8 cellular contexts compared by ENCODE assay signal in the genomic region with DNA sequence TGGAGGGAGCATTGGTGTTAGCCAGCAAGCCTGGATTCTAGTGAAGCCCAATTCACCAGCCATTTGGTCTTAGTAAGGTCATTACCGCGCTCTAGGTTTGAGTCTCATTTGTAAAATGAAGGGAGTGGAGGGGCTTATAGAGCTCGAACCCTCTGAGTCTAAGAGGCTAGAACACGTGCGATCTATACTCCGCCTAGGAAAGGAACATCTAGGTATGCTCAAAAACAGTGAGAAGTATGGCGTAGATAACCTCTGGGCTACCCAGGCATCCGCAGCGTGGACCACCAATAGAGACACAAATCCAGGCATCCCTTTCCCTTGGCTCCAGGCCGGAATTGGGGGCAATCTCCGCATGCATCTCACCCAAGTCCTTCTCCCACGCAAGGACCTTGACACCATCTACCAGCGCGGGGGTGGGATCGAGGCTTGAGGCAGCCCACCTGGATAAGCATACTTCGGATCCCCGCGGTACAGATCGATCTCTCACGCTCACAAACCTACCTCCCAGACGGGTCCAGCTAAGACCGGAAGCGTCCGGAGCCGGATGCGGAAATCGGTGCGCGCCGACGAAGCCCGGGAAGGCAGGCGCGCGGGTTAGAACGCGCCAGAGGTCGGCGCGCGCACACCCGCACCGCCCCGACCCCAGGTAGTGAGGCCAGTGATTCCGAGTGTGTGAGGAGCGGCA. TPM values are rescaled to one million over a fixed set of nuclear protein-coding genes. Genes with fewer than 3 reads are reported as not detected.
DNase-seq lines count a peak whose midpoint lies in the region; ATAC-seq and TF ChIP-seq lines count a peak whose summit lies in the region.

A gene (plus strand): TSS at position 556 of the 685 bp plus-strand sequence. CDS start 636 bp downstream, outside the sequence.

- H3K4me1 Mint-ChIP-seq in osteocyte (ENCODE audit: unreplicated experiment) = peaks cover 13% of the 10 kb centered on the region

- H3K9me3 ChIP-seq in RWPE2 (ENCODE audit: severe bottlenecking) (no peaks in the 10 kb centered on the region), uterus (no peaks in the 10 kb centered on the region)

- intact Hi-C loops in head of caudate nucleus (cut with DNase I) (loop anchor here (5.0 kb wide), 1 partner anchor 41 kb away; no protein-coding TSS in a partner anchor), uterus (cut with DNase I; ENCODE audit: low total_unique reads) (loop anchor here (10.0 kb wide), 1 partner anchor 53 kb away; a partner anchor contains a TSS)

- TF ChIP-seq CTCF in RWPE2 (IDR thresholded peaks at IDR 0.05; ENCODE audit: poor library complexity, severe bottlenecking) (no peak), osteocyte (IDR thresholded peaks at IDR 0.05) (no peak), uterus (IDR thresholded peaks at IDR 0.05) (no peak)

- H3K36me3 ChIP-seq in RWPE2 (ENCODE audit: low read depth) (peaks cover 43% of the 10 kb centered on the region), uterus (no peaks in the 10 kb centered on the region)

- no peaks in the 10 kb centered on the region for H3K27me3 Mint-ChIP-seq in osteocyte (ENCODE audit: unreplicated experiment)

- no peaks in the 10 kb centered on the region for H3K27me3 ChIP-seq in RWPE2 (ENCODE audit: insufficient read depth, poor library complexity, severe bottlenecking)
- H3K27me3 ChIP-seq in uterus = no peaks in the 10 kb centered on the region

- H3K36me3 Mint-ChIP-seq in osteocyte (ENCODE audit: unreplicated experiment) = peaks cover 15% of the 10 kb centered on the region

- H3K4me3 Mint-ChIP-seq in osteocyte (ENCODE audit: unreplicated experiment) = no peak within 1 kb of the TSS

- peak within 1 kb of the TSS; percentile 97 for H3K27ac Mint-ChIP-seq in osteocyte (ENCODE audit: unreplicated experiment)

- H3K4me1 ChIP-seq in RWPE2 (ENCODE audit: insufficient read depth, poor library complexity, severe bottlenecking) (peaks cover 8% of the 10 kb centered on the region), uterus (peaks cover 15% of the 10 kb centered on the region in 2 donors)

- H3K9me3 Mint-ChIP-seq in osteocyte (ENCODE audit: unreplicated experiment) = no peaks in the 10 kb centered on the region

- TF ChIP-seq POLR2A in uterus (IDR thresholded peaks at IDR 0.05) = no peak

- ATAC-seq in GM21717 (IDR thresholded peaks at IDR 0.05; ENCODE audit: unreplicated experiment) (peak; percentile 42), RWPE2 (ENCODE audit: low read depth) (peak; percentile 73)

- H3K27ac ChIP-seq in RWPE2 (ENCODE audit: poor library complexity, severe bottlenecking) (peak within 1 kb of the TSS; percentile 73), uterus (peak within 1 kb of the TSS; percentile 96 to 99)

- in situ Hi-C loops in G401 (cut with HindIII; ENCODE audit: low sequenced_read_pairs) = no loop called here
- in situ Hi-C loops in KBM-7 (cut with MboI; ENCODE audit: low pct_unique_long_range_greater_than_20kb, low sequenced_read_pairs) = no loop called here

- H3K4me3 ChIP-seq in RWPE2 (ENCODE audit: severe bottlenecking) (peak within 1 kb of the TSS; percentile 75), uterus (peak within 1 kb of the TSS; percentile 80 to 87)

- peak; percentile 83 for DNase-seq in G401 (ENCODE audit: low spot score)
- peak; percentile 77 for DNase-seq in KBM-7
- peak; percentile 90 for DNase-seq in RWPE2 (ENCODE audit: low spot score)
- peak; percentile 81 for DNase-seq in activated naive CD4-positive, alpha-beta T cell treated with anti-CD3 and anti-CD28 coated beads, Interleukin-2, amount 50 U/mL, for 16 hours
- peak; percentile 44 to 91 (median 81) for DNase-seq in head of caudate nucleus
- peak; percentile 92 for DNase-seq in osteocyte (ENCODE audit: extremely low spot score, unreplicated experiment)
- DNase-seq in uterus = peak; percentile 78 to 83

RNA-seq across cellular contexts. Expression of the gene that starts here (rescaled TPM):
- total RNA-seq in G401 (2014; rRNA removed; shearing (Covaris generic)) = 24.6 and 54.8 TPM in 2 replicates
- total RNA-seq in osteocyte = 21.3 and 24.1 TPM in 2 replicates
- 10 to 100 TPM in 3 of 4 donors, 1 to 10 TPM in 1; 3.5 to 69.7 (median 29.4) TPM for total RNA-seq in uterus

Comparison
In these comparisons a context has a peak if more than half of its experiments do, and no peak if none do; other contexts are left out.
1. Peak in every context shown above with its lines: DNase-seq, ATAC-seq, H3K4me3 ChIP-seq and H3K27ac ChIP-seq.